ENCODE assay signal across 10 cellular contexts in the genomic region with DNA sequence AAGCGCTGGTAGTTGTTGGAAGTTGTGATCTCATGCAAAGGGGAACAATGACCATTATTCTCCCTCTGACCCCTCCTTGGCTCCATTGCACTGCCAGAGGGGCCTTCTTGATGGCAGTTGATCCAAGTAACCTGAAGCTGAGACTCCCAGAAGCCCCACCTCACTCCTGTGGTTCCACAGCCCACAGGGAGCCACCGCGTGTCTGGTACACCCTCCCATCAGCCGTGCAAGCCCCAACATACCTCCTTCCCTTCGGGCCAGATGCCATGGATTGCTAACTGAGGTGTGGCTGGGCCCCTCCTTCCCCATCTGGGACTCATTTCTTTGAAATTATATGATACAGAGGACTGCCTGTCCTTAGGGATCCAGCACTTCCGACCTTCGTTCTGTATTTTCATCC. TPM values are rescaled to one million over a fixed set of nuclear protein-coding genes. Genes with fewer than 3 reads are reported as not detected.
DNase-seq lines count a peak whose midpoint lies in the region; ATAC-seq and TF ChIP-seq lines count a peak whose summit lies in the region.
"Had no signal": no experiment of that assay in that cellular context is flagged by ENCODE, and none has a peak within 500 bp of the region (broad histone marks: within the 10 kb centered on the region; RNA-seq: fewer than 3 reads in every experiment).

No MANE protein-coding gene starts in this region.

- peaks cover 19% of the 10 kb centered on the region for H3K4me1 Mint-ChIP-seq in activated T-helper 17 cell treated with anti-CD3 and anti-CD28 coated beads, Interleukin-2, amount 50 U/mL, for 72 hours

- H3K9me3 Mint-ChIP-seq in activated T-helper 17 cell treated with anti-CD3 and anti-CD28 coated beads, Interleukin-2, amount 50 U/mL, for 72 hours, result no peaks in the 10 kb centered on the region

- no peaks in the 10 kb centered on the region for H3K9me2 ChIP-seq in hepatocyte (replicated peaks; ENCODE audit: insufficient read depth)

- H3K4me3 Mint-ChIP-seq in activated T-helper 17 cell treated with anti-CD3 and anti-CD28 coated beads, Interleukin-2, amount 50 U/mL, for 72 hours, result no peak overlapping the region

- peak overlapping the region; percentile 3 for H3K9ac ChIP-seq in skeletal muscle satellite cell (ENCODE audit: low read depth, low read length)

- H3K4me1 ChIP-seq in hepatocyte (ENCODE audit: insufficient read depth) (peaks cover 22% of the 10 kb centered on the region), skeletal muscle satellite cell (ENCODE audit: control insufficient read depth, insufficient read depth, low read length) (peaks cover 54% of the 10 kb centered on the region)

- H3K27ac Mint-ChIP-seq in activated T-helper 17 cell treated with anti-CD3 and anti-CD28 coated beads, Interleukin-2, amount 50 U/mL, for 72 hours, result peak overlapping the region; percentile 39

- no peak for TF ChIP-seq CTCF in hepatocyte (IDR thresholded peaks at IDR 0.05; ENCODE audit: poor library complexity)

- no peaks in the 10 kb centered on the region for H4K20me1 ChIP-seq in hepatocyte (ENCODE audit: insufficient read depth, poor library complexity, severe bottlenecking)

- no peak for ATAC-seq in activated T-helper 17 cell treated with anti-CD3 and anti-CD28 coated beads, Interleukin-2, amount 50 U/mL, for 72 hours (replicated peaks)
- no peak for ATAC-seq in HG02763 (IDR thresholded peaks at IDR 0.05; ENCODE audit: unreplicated experiment)

- DNase-seq in ELF-1 (ENCODE audit: low read depth, low spot score) (peak; percentile 22), hepatocyte (ENCODE audit: low spot score) (peak; percentile 49), NCI-H2107 (lab: John Stamatoyannopoulos, UW) (no peak)
- no peak for DNase-seq in activated CD8-positive, alpha-beta memory T cell treated with anti-CD3 and anti-CD28 coated beads, Interleukin-2, amount 50 U/mL, for 4 hours
- DNase-seq in activated CD4-positive, alpha-beta T cell treated with anti-CD3 and anti-CD28 coated beads for 1 hour, result no peak
- DNase-seq: DMS153, RPMI8226 had no signal

- H2AFZ ChIP-seq in hepatocyte, result no peak overlapping the region

- 70% methylated on average over 7 of the region's 7 CpGs for WGBS in hepatocyte (ENCODE audit: low lambda C conversion rate, missing lambda C conversion rate)

- H3K27ac ChIP-seq in hepatocyte, result peak overlapping the region; percentile 97

- no peaks in the 10 kb centered on the region for H3K9me3 ChIP-seq in hepatocyte (ENCODE audit: low read depth)
- H3K9me3 ChIP-seq in skeletal muscle satellite cell (replicated peaks; ENCODE audit: low read length), result no peaks in the 10 kb centered on the region

- H3K4me2 ChIP-seq in hepatocyte (no peak overlapping the region), skeletal muscle satellite cell (ENCODE audit: low read length) (peak overlapping the region; percentile 49)

- H3K79me2 ChIP-seq in hepatocyte, result peaks cover 82% of the 10 kb centered on the region

- H3K4me3 ChIP-seq in hepatocyte (no peak overlapping the region), skeletal muscle satellite cell (ENCODE audit: low read length) (no peak overlapping the region)

- no peaks in the 10 kb centered on the region for H3K27me3 ChIP-seq in hepatocyte
- H3K27me3 ChIP-seq in skeletal muscle satellite cell (ENCODE audit: control insufficient read depth, insufficient read depth, low read length), result no peaks in the 10 kb centered on the region

- peaks cover 59% of the 10 kb centered on the region for H3K36me3 Mint-ChIP-seq in activated T-helper 17 cell treated with anti-CD3 and anti-CD28 coated beads, Interleukin-2, amount 50 U/mL, for 72 hours (ENCODE audit: low read depth)

- H3K27me3 Mint-ChIP-seq in activated T-helper 17 cell treated with anti-CD3 and anti-CD28 coated beads, Interleukin-2, amount 50 U/mL, for 72 hours, result no peaks in the 10 kb centered on the region

- H3K36me3 ChIP-seq in hepatocyte (replicated peaks; ENCODE audit: insufficient read depth, low read depth) (no peaks in the 10 kb centered on the region), skeletal muscle satellite cell (ENCODE audit: insufficient read depth, low read length) (peaks cover 29% of the 10 kb centered on the region)

RNA-seq across cellular contexts. Expression of a gene that starts 17.8 kb away (rescaled TPM):
- total RNA-seq in activated T-helper 17 cell treated with anti-CD3 and anti-CD28 coated beads, Interleukin-2, amount 50 U/mL, for 72 hours, result 10 to 100 TPM; 68.1 to 90.0 TPM
- total RNA-seq in hepatocyte, result 59.3 and 67.5 TPM in 2 replicates
- 89.9 and 110 TPM in 2 replicates for polyA plus RNA-seq in hepatocyte
- total RNA-seq in skeletal muscle satellite cell (2012; rRNA removed), result 52.6 and 68.4 TPM in 2 replicates

RNA-seq across cellular contexts. Expression of a gene that starts 18.0 kb away (rescaled TPM):
- 10 to 100 TPM; 29.7 to 35.6 TPM for total RNA-seq in activated T-helper 17 cell treated with anti-CD3 and anti-CD28 coated beads, Interleukin-2, amount 50 U/mL, for 72 hours
- 11.8 and 23.1 TPM in 2 replicates for total RNA-seq in hepatocyte
- polyA plus RNA-seq in hepatocyte, result 44.4 and 79.6 TPM in 2 replicates
- total RNA-seq in skeletal muscle satellite cell (2012; rRNA removed), result 10.5 and 13.7 TPM in 2 replicates

RNA-seq across cellular contexts. Expression of a gene that starts 36.3 kb away (rescaled TPM):
- 1 to 10 TPM in 1 of 2 donors, under 1 TPM in 1; 0.54 to 1.2 TPM for total RNA-seq in activated T-helper 17 cell treated with anti-CD3 and anti-CD28 coated beads, Interleukin-2, amount 50 U/mL, for 72 hours
- total RNA-seq in hepatocyte, result 11.5 and 15.7 TPM in 2 replicates
- polyA plus RNA-seq in hepatocyte, result 19.4 and 23.5 TPM in 2 replicates
- not detected in 2 replicates for total RNA-seq in skeletal muscle satellite cell (2012; rRNA removed)

RNA-seq across cellular contexts. Expression of a gene that starts 51.7 kb away (rescaled TPM):
- total RNA-seq in activated T-helper 17 cell treated with anti-CD3 and anti-CD28 coated beads, Interleukin-2, amount 50 U/mL, for 72 hours, result under 1 TPM in 1 of 2 donors, not detected in 1; 0.21 TPM
- 4.1 and 4.5 TPM in 2 replicates for total RNA-seq in hepatocyte
- polyA plus RNA-seq in hepatocyte, result 6.8 and 7.7 TPM in 2 replicates
- total RNA-seq in skeletal muscle satellite cell (2012; rRNA removed), result under 0.01 TPM in 1 of 2 replicates, not detected in the other

Comparison
In these comparisons a context has a peak if more than half of its experiments do, and no peak if none do; other contexts are left out.
1. DNase-seq: peak in ELF-1 (single experiment) and hepatocyte (single experiment); none in NCI-H2107 (single experiment), activated CD8-positive, alpha-beta memory T cell treated with anti-CD3 and anti-CD28 coated beads, Interleukin-2, amount 50 U/mL, for 4 hours (single experiment) and activated CD4-positive, alpha-beta T cell treated with anti-CD3 and anti-CD28 coated beads for 1 hour (single experiment).